19 cellular contexts compared by ENCODE assay signal in the genomic region with DNA sequence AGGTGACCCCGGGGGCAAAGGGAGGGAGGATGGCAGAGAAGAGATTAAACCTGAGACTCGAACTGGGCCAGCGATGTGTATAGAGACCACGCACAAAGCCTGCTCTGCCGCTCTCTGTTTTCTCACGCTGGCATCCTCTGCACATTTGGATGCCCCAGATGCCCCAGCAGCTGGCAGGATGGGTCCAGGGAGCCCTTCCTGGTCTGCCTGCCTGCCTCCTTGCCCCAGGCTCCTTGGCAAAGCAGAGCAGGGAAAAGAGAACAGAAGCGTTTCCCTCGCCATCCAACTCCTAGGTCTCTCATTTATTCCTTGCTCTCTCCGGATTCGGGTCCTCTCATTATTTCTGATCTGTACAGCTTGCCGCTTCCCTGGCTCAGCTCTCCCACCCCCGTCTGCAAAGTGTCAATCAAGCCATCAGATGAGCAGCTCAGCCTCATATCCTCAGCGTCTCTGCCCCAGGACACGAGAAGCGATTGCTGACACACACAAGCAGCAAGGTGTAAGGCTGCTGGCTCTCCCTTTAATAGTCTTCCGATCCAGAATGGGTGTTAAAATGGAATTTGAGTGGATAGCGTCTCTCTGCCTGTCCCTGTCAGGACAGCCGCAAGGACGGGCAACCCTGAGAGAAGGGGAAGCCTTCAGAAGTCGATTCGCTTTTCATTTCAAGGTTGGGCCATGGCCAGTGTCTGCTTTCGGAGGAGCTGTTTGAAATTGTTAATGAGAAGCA.
DNase-seq lines count a peak whose midpoint lies in the region; ATAC-seq lines count a peak whose summit lies in the region.
"Had no signal": no experiment of that assay in that cellular context is flagged by ENCODE, and none has a peak within 500 bp of the region (broad histone marks: within the 10 kb centered on the region; RNA-seq: fewer than 3 reads in every experiment).

No MANE protein-coding gene starts in this region.

- peak; percentile 35 for DNase-seq in Ammon's horn (ENCODE audit: low spot score)
- DNase-seq in NCI-H1694 (lab: John Stamatoyannopoulos, UW): peak; percentile 34
- DNase-seq in astrocyte of the hippocampus (ENCODE audit: low read depth, low spot score): peak; percentile 26
- peak; percentile 44 for DNase-seq in medulla oblongata (ENCODE audit: extremely low spot score)
- DNase-seq in stimulated activated CD4-positive, alpha-beta T cell treated with anti-CD3 and anti-CD28 coated beads, Interleukin-4, amount 100 ng/mL, for 1 hour: no peak
- DNase-seq in kidney tubule cell (ENCODE audit: low spot score): no peak
- DNase-seq in stimulated activated CD4-positive, alpha-beta T cell treated with anti-CD3 and anti-CD28 coated beads, Interleukin-2, amount 100 ng/mL, for 24 hours: no peak
- DNase-seq: activated CD4-positive, alpha-beta T cell treated with anti-CD3 and anti-CD28 coated beads for 1 hour; CD8-positive, alpha-beta T cell; DND-41; left cardiac atrium; NCI-H1105; NCI-H2171; NCI-H748 treated with DMSO at 0.1 percent for 48 hours; PC-3; T1000; testis had no signal

- no peak for ATAC-seq in GM21367 (IDR thresholded peaks at IDR 0.05; ENCODE audit: unreplicated experiment)
- ATAC-seq: CD8-positive, alpha-beta T cell; left cardiac atrium; PC-3; stimulated activated effector memory CD8-positive, alpha-beta T cell treated with anti-CD3 and anti-CD28 coated beads, Interleukin-12 subunit alpha, Interleukin-12 subunit beta, amount 100 ng/mL, for 72 hours had no signal

Comparison
In these comparisons a context has a peak if more than half of its experiments do, and no peak if none do; other contexts are left out.
1. DNase-seq: peak in Ammon's horn (single experiment), NCI-H1694 (single experiment), astrocyte of the hippocampus (single experiment) and medulla oblongata (single experiment); none in stimulated activated CD4-positive, alpha-beta T cell treated with anti-CD3 and anti-CD28 coated beads, Interleukin-4, amount 100 ng/mL, for 1 hour (single experiment), kidney tubule cell (single experiment) and stimulated activated CD4-positive, alpha-beta T cell treated with anti-CD3 and anti-CD28 coated beads, Interleukin-2, amount 100 ng/mL, for 24 hours (0 of 2).